ENCODE assay signal across 8 cellular contexts in the genomic region with DNA sequence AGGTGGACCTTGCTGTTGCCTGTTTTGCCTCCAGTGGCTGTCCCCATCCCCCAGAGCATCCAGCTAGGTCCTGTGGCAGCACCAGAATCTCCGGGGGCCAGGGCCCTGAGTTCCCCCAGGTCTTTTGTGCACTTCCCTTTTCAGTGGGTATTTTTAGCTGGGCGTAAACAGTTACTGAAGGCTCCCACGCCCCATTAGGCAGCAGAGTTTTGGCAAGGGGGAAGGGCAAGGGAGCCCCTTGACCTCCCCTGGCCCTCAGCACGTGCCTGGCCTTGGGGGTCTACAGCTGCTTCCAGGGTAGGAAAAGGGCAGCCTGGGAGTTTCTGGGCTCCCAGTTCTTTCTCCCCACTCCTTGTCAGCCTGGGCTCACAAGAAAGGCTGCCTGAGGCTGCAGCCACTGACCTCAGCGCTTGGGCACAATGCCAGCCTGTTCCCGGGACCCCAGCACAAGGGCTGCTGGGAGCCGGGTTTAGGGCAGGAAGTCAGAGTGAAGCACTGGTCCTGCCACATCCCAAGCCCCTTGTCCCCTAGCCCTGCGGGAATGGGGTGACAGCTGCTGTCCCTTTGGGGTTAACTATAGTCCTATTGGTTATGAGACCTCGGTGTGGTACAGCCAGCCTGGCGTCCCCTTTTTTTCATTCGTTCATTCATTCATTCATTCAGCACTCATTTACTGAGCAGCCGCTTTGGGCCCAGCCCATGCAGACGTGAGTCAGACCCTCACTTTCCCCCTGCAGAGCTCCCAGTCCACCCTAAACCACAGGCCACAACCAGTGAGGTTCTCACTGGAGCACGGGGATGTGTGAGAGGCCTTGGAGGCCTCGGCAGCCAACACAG. TPM values are rescaled to one million over a fixed set of nuclear protein-coding genes. Genes with fewer than 3 reads are reported as not detected.
DNase-seq lines count a peak whose midpoint lies in the region; ATAC-seq and TF ChIP-seq lines count a peak whose summit lies in the region.

No MANE protein-coding gene starts in this region.

- no peak for ATAC-seq in lower lobe of right lung
- no peak for ATAC-seq in HG03139 (IDR thresholded peaks at IDR 0.05; ENCODE audit: unreplicated experiment)

- peaks cover 92% of the 10 kb centered on the region for H3K4me1 Mint-ChIP-seq in activated T-cell treated with anti-CD3 and anti-CD28 coated beads, Interleukin-2, amount 50 U/mL, for 24 hours (ENCODE audit: low read depth)

- WGBS in thyroid gland, 2 donors: 53 to 56% methylated on average over 11 to 15 of the region's 15 CpGs

- H3K27ac ChIP-seq in Peyer's patch (peak overlapping the region; percentile 84 to 97 (median 88)), brain microvascular endothelial cell (peak overlapping the region; percentile 74), lower lobe of right lung (peak overlapping the region; percentile 85), thyroid gland (peak overlapping the region; percentile 42 to 72 (median 58))

- H3K9me3 Mint-ChIP-seq in activated T-cell treated with anti-CD3 and anti-CD28 coated beads, Interleukin-2, amount 50 U/mL, for 24 hours: no peaks in the 10 kb centered on the region

- H3K4me3 ChIP-seq in Peyer's patch (peak overlapping the region; percentile 32 to 92 (median 38)), brain microvascular endothelial cell (ENCODE audit: low read depth, low read length) (no peak overlapping the region), lower lobe of right lung (peak overlapping the region; percentile 44), thyroid gland (replicated peaks in 1 of 3) (no peak overlapping the region)

- H3K27ac Mint-ChIP-seq in activated T-cell treated with anti-CD3 and anti-CD28 coated beads, Interleukin-2, amount 50 U/mL, for 24 hours: peak overlapping the region; percentile 99

- DNase-seq in activated T-cell treated with anti-CD3 and anti-CD28 coated beads, Interleukin-2, amount 50 U/mL, for 24 hours: no peak
- DNase-seq in activated T-cell treated with anti-CD3 and anti-CD28 coated beads for 4 hours (no peak), Peyer's patch (peak in 2 of 3 donors; percentile 82 to 83), brain microvascular endothelial cell (peak; percentile 90), lower lobe of right lung (peak; percentile 77), thyroid gland (peak; percentile 52 to 59), NCI-H82 treated with DMSO at 0.1 percent for 48 hours (lab: John Stamatoyannopoulos, UW; ENCODE audit: unreplicated experiment) (no peak)

- in situ Hi-C loops in brain microvascular endothelial cell (cut with HindIII; ENCODE audit: low pct_ligation_motif_present, low sequenced_read_pairs): no loop called here

- peak overlapping the region; percentile 97 for H3K4me3 Mint-ChIP-seq in activated T-cell treated with anti-CD3 and anti-CD28 coated beads, Interleukin-2, amount 50 U/mL, for 24 hours

- TF ChIP-seq CTCF in Peyer's patch (IDR thresholded peaks at IDR 0.05) (no peak), brain microvascular endothelial cell (IDR thresholded peaks at IDR 0.05; ENCODE audit: low read depth, low read length, missing control alignments) (no peak), lower lobe of right lung (IDR thresholded peaks at IDR 0.05) (no peak), thyroid gland (IDR thresholded peaks at IDR 0.05) (no peak)

- no peaks in the 10 kb centered on the region for H3K36me3 ChIP-seq in Peyer's patch
- no peaks in the 10 kb centered on the region for H3K36me3 ChIP-seq in brain microvascular endothelial cell (replicated peaks)
- peaks cover 7% of the 10 kb centered on the region for H3K36me3 ChIP-seq in lower lobe of right lung
- no peaks in the 10 kb centered on the region for H3K36me3 ChIP-seq in thyroid gland

- H3K36me3 Mint-ChIP-seq in activated T-cell treated with anti-CD3 and anti-CD28 coated beads, Interleukin-2, amount 50 U/mL, for 24 hours (ENCODE audit: low read depth): peaks cover 87% of the 10 kb centered on the region

- H3K4me1 ChIP-seq in Peyer's patch (peaks cover 23 to 95% (median 70%) of the 10 kb centered on the region in 4 donors), lower lobe of right lung (peaks cover 85% of the 10 kb centered on the region), thyroid gland (peaks cover 58 to 81% of the 10 kb centered on the region in 2 donors)

- no peaks in the 10 kb centered on the region for H3K27me3 Mint-ChIP-seq in activated T-cell treated with anti-CD3 and anti-CD28 coated beads, Interleukin-2, amount 50 U/mL, for 24 hours

- intact Hi-C loops in lower lobe of right lung (cut with DNase I): no loop called here
- intact Hi-C loops in thyroid gland (cut with DNase I): no loop called here

- TF ChIP-seq POLR2A in Peyer's patch (IDR thresholded peaks at IDR 0.05): no peak
- TF ChIP-seq POLR2A in thyroid gland (IDR thresholded peaks at IDR 0.05): no peak

- H3K27me3 ChIP-seq in Peyer's patch (no peaks in the 10 kb centered on the region), brain microvascular endothelial cell (replicated peaks) (no peaks in the 10 kb centered on the region), lower lobe of right lung (ENCODE audit: low read depth) (no peaks in the 10 kb centered on the region), thyroid gland (no peaks in the 10 kb centered on the region)

- H3K9me3 ChIP-seq in Peyer's patch: no peaks in the 10 kb centered on the region
- no peaks in the 10 kb centered on the region for H3K9me3 ChIP-seq in lower lobe of right lung
- H3K9me3 ChIP-seq in thyroid gland: no peaks in the 10 kb centered on the region

RNA-seq across cellular contexts. Expression of a gene that starts 8.4 kb away (rescaled TPM):
- total RNA-seq in Peyer's patch (100 to 1,000 TPM in 1 of 4 donors, 10 to 100 TPM in 3; 53.8 to 122 (median 66.2) TPM), lower lobe of right lung (83.8 TPM), thyroid gland (10 to 100 TPM; 18.2 to 24.3 (median 20.3) TPM)

RNA-seq across cellular contexts. Expression of a gene that starts 22.3 kb away (rescaled TPM):
- total RNA-seq in Peyer's patch: not detected
- total RNA-seq in lower lobe of right lung: not detected
- 1 to 10 TPM in 1 of 4 donors, not detected in 3; 3.5 TPM for total RNA-seq in thyroid gland

RNA-seq across cellular contexts. Expression of a gene that starts 36.1 kb away (rescaled TPM):
- not detected for total RNA-seq in Peyer's patch
- not detected for total RNA-seq in lower lobe of right lung
- total RNA-seq in thyroid gland: not detected

RNA-seq across cellular contexts. Expression of a gene that starts 41.7 kb away (rescaled TPM):
- total RNA-seq in Peyer's patch (not detected), lower lobe of right lung (not detected), thyroid gland (1 to 10 TPM; 1.3 to 9.9 (median 2.9) TPM)

RNA-seq across cellular contexts. Expression of a gene that starts 52.7 kb away (rescaled TPM):
- total RNA-seq in Peyer's patch (100 to 1,000 TPM; 194 to 508 (median 288) TPM), lower lobe of right lung (40.3 TPM), thyroid gland (10 to 100 TPM; 40.9 to 91.1 (median 74.7) TPM)

Comparison
In these comparisons a context has a peak if more than half of its experiments do, and no peak if none do; other contexts are left out.
1. DNase-seq: peak in Peyer's patch (2 of 3), brain microvascular endothelial cell (single experiment), lower lobe of right lung (single experiment) and thyroid gland (2 of 2); none in activated T-cell treated with anti-CD3 and anti-CD28 coated beads, Interleukin-2, amount 50 U/mL, for 24 hours (single experiment), activated T-cell treated with anti-CD3 and anti-CD28 coated beads for 4 hours (single experiment) and NCI-H82 treated with DMSO at 0.1 percent for 48 hours (single experiment).
2. H3K4me3 ChIP-seq: peak in Peyer's patch (4 of 4) and lower lobe of right lung (single experiment); none in brain microvascular endothelial cell (single experiment) and thyroid gland (0 of 3).
3. Peak in every context shown above with its lines, with median percentiles within 50 percentile points of each other: H3K27ac ChIP-seq.